8 cellular contexts compared by ENCODE assay signal in genomic region chr16:29675811-29676643, GRCh38. TPM values are rescaled to one million over a fixed set of nuclear protein-coding genes. Genes with fewer than 3 reads are reported as not detected.
DNase-seq lines count a peak whose midpoint lies in the region; ATAC-seq and TF ChIP-seq lines count a peak whose summit lies in the region.

No MANE protein-coding gene starts in this region.

- H3K9me3 Mint-ChIP-seq in activated CD4-positive, alpha-beta T cell treated with anti-CD3 and anti-CD28 coated beads for 36 hours (ENCODE audit: low read depth), result no peaks in the 10 kb centered on the region

- H3K27me3 ChIP-seq in neuronal stem cell (ENCODE audit: control insufficient read depth in 3 of 3, insufficient read depth in 3 of 3, low read depth in 1 of 3, low read length in 3 of 3), result no peaks in the 10 kb centered on the region

- H2AFZ ChIP-seq in neuronal stem cell (ENCODE audit: low read length), result peak overlapping the region; percentile 76

- H2BK15ac ChIP-seq in neuronal stem cell (ENCODE audit: low read length), result no peak overlapping the region

- peaks cover 11 to 14% of the 10 kb centered on the region in 2 donors for H3K4me1 ChIP-seq in neuronal stem cell (ENCODE audit: control insufficient read depth in 2 of 2, insufficient read depth in 1 of 2, low read depth in 1 of 2, low read length in 2 of 2)

- H4K91ac ChIP-seq in neuronal stem cell (ENCODE audit: low read depth, low read length, poor library complexity), result no peak overlapping the region

- no peak overlapping the region for H3K14ac ChIP-seq in neuronal stem cell (ENCODE audit: low read length)

- no peaks in the 10 kb centered on the region for H3K27me3 Mint-ChIP-seq in activated CD4-positive, alpha-beta T cell treated with anti-CD3 and anti-CD28 coated beads for 36 hours

- no peak overlapping the region for H3K18ac ChIP-seq in neuronal stem cell (ENCODE audit: low read length)

- H3K36me3 Mint-ChIP-seq in activated CD4-positive, alpha-beta T cell treated with anti-CD3 and anti-CD28 coated beads for 36 hours (ENCODE audit: low read depth), result peaks cover 5% of the 10 kb centered on the region

- DNase-seq in activated CD4-positive, alpha-beta T cell treated with anti-CD3 and anti-CD28 coated beads for 36 hours, result no peak
- no peak for DNase-seq in activated CD4-positive, alpha-beta T cell treated with anti-CD3 and anti-CD28 coated beads for 1 hour
- DNase-seq in NCI-H526 treated with DMSO at 0.1 percent for 48 hours (lab: John Stamatoyannopoulos, UW) (peak; percentile 8), cardiac fibroblast (ENCODE audit: low read depth in 2 of 2) (peak; percentile 40 to 51), neuronal stem cell (ENCODE audit: low spot score) (no peak), NCI-H345 (lab: John Stamatoyannopoulos, UW) (no peak), NCI-H1436 treated with DMSO at 0.1 percent for 48 hours (lab: John Stamatoyannopoulos, UW) (no peak)
- no peak for DNase-seq in stimulated activated CD4-positive, alpha-beta T cell treated with anti-CD3 and anti-CD28 coated beads, Interleukin-12 subunit alpha, Interleukin-12 subunit beta, amount 100 ng/mL, for 4 hours

- no peak overlapping the region for H3K4me2 ChIP-seq in neuronal stem cell (ENCODE audit: insufficient read depth, low read length, poor library complexity, severe bottlenecking)

- peaks cover 0 to 1% of the 10 kb centered on the region in 2 donors for H3K9me3 ChIP-seq in neuronal stem cell (replicated peaks in 1 of 2; ENCODE audit: control insufficient read depth in 2 of 2, insufficient read depth in 1 of 2, low read depth in 1 of 2, low read length in 2 of 2)

- no peak overlapping the region for H4K8ac ChIP-seq in neuronal stem cell (ENCODE audit: low read depth, low read length)

- H3K79me1 ChIP-seq in neuronal stem cell (ENCODE audit: low read depth, low read length), result peaks cover 4% of the 10 kb centered on the region

- ATAC-seq in activated CD4-positive, alpha-beta T cell treated with anti-CD3 and anti-CD28 coated beads for 36 hours, result peak; percentile 70

- no CpG with 5 or more reads among the region's 3 CpGs for WGBS in neuronal stem cell (ENCODE audit: extremely low coverage in 2 of 2, insufficient read length in 2 of 2, insufficient replicate concordance in 1 of 2), 2 donors

- no peak overlapping the region for H3K27ac Mint-ChIP-seq in activated CD4-positive, alpha-beta T cell treated with anti-CD3 and anti-CD28 coated beads for 36 hours

- peaks cover 2 to 3% of the 10 kb centered on the region in 2 donors for H3K36me3 ChIP-seq in neuronal stem cell (replicated peaks in 1 of 2; ENCODE audit: control insufficient read depth in 2 of 2, insufficient read depth in 2 of 2, low read length in 2 of 2)

- H2BK5ac ChIP-seq in neuronal stem cell (ENCODE audit: low read length), result no peak overlapping the region

- POLR2A ChIA-PET in activated CD4-positive, alpha-beta T cell treated with anti-CD3 and anti-CD28 coated beads for 36 hours (lab: Charles Lee), result interaction anchor here (0.6 to 0.7 kb wide), 2 partner anchors 8 to 146 kb away, joined by 3 to 4 read pairs; no protein-coding TSS in a partner anchor

- intact Hi-C loops in activated CD4-positive, alpha-beta T cell treated with anti-CD3 and anti-CD28 coated beads for 36 hours (cut with DNase I, micrococcal nuclease), result no loop called here

- H3K4me1 Mint-ChIP-seq in activated CD4-positive, alpha-beta T cell treated with anti-CD3 and anti-CD28 coated beads for 36 hours, result peaks cover 21% of the 10 kb centered on the region

- no peak overlapping the region for H2BK12ac ChIP-seq in neuronal stem cell (ENCODE audit: low read length)

- no peak overlapping the region for H3K23ac ChIP-seq in neuronal stem cell (ENCODE audit: low read depth, low read length, poor library complexity)

- no peak for TF ChIP-seq CTCF in cardiac fibroblast (IDR thresholded peaks at IDR 0.05; ENCODE audit: low read depth, low read length)

- CTCF ChIA-PET in activated CD4-positive, alpha-beta T cell treated with anti-CD3 and anti-CD28 coated beads for 36 hours (lab: Charles Lee), result interaction anchor here (0.5 to 2.0 kb wide), 5 partner anchors 9 to 172 kb away, joined by 3 to 10 read pairs (median 5); no protein-coding TSS in a partner anchor

- no peak overlapping the region for H3K27ac ChIP-seq in neuronal stem cell (replicated peaks; ENCODE audit: low read length)

- H2BK120ac ChIP-seq in neuronal stem cell (ENCODE audit: low read depth, low read length), result no peak overlapping the region

- H3K9ac ChIP-seq in neuronal stem cell (ENCODE audit: low read depth, low read length, poor library complexity), result no peak overlapping the region

- no peak overlapping the region for H3K4me3 ChIP-seq in cardiac fibroblast (replicated peaks in 1 of 2; ENCODE audit: low read depth in 2 of 2, low read length in 2 of 2)
- no peak overlapping the region for H3K4me3 ChIP-seq in neuronal stem cell (ENCODE audit: low read length in 2 of 2)

- no peak overlapping the region for H3K4ac ChIP-seq in neuronal stem cell (ENCODE audit: low read length)

- H2AK5ac ChIP-seq in neuronal stem cell (ENCODE audit: low read depth, low read length), result no peak overlapping the region

- no peak overlapping the region for H3K4me3 Mint-ChIP-seq in activated CD4-positive, alpha-beta T cell treated with anti-CD3 and anti-CD28 coated beads for 36 hours

RNA-seq across cellular contexts. Expression of gene QPRT, which starts 3.0 kb away (rescaled TPM):
- total RNA-seq in activated CD4-positive, alpha-beta T cell treated with anti-CD3 and anti-CD28 coated beads for 36 hours, result 1 to 10 TPM; 5.7 to 6.8 TPM
- polyA plus RNA-seq in neuronal stem cell (2013, experiment 1 of 2), result 165 TPM
- 168 TPM for polyA plus RNA-seq in neuronal stem cell (2013, experiment 2 of 2)

RNA-seq across cellular contexts. Expression of gene SPN, which starts 13.0 kb away (rescaled TPM):
- total RNA-seq in activated CD4-positive, alpha-beta T cell treated with anti-CD3 and anti-CD28 coated beads for 36 hours, result 100 to 1,000 TPM; 103 to 127 TPM
- 0.25 TPM for polyA plus RNA-seq in neuronal stem cell (2013, experiment 1 of 2)
- polyA plus RNA-seq in neuronal stem cell (2013, experiment 2 of 2), result 0.17 TPM

Comparison
In these comparisons a context has a peak if more than half of its experiments do, and no peak if none do; other contexts are left out.
1. DNase-seq: peak in NCI-H526 treated with DMSO at 0.1 percent for 48 hours (single experiment) and cardiac fibroblast (2 of 2); none in activated CD4-positive, alpha-beta T cell treated with anti-CD3 and anti-CD28 coated beads for 36 hours (single experiment), activated CD4-positive, alpha-beta T cell treated with anti-CD3 and anti-CD28 coated beads for 1 hour (single experiment), neuronal stem cell (single experiment), stimulated activated CD4-positive, alpha-beta T cell treated with anti-CD3 and anti-CD28 coated beads, Interleukin-12 subunit alpha, Interleukin-12 subunit beta, amount 100 ng/mL, for 4 hours (single experiment), NCI-H345 (single experiment) and NCI-H1436 treated with DMSO at 0.1 percent for 48 hours (single experiment).